Comparison of ENCODE assay signal across 2 cellular contexts in the genomic region with DNA sequence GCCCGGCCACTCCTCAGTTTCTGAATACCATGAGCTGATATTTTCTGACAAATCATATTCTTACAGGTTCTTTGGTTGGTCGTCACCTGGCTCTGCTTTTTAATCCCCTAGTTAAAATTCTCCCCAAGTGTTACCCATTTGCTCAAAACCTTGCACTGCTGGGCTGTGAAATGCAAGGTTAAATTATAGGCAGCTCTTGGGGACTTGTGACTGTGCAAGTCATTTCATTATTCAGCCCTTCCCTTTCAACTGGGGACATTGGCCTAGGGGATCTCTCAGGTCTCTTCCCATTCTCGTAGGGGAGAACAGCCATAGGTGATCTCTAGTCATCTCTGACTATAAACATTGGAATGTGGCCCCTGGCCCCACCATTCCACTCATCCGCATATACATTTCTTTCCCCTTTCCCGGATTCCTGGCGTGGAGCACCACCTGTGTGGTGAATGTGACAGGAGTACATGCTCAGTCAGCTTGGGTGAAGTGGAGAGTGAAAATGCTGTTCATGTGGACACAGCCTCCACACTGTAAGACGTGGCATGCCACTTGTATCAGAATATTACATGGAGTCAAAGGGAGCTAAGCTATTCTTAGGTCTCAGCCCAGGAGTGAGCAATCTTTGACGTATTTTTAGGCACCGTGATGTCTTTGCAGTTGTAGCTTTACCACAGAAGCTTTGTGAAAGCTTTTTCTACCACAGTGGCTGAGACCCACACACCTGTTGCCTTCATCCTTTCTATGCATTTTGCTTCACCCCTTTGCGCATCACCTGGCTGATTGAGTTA.
TF ChIP-seq lines count a peak whose summit lies in the region.

No MANE protein-coding gene starts in this region.

TF ChIP-seq in GM23338, 12 proteins besides CTCF, POLR2A, EP300 and RAD21:
- TF ChIP-seq, protein P1, sequence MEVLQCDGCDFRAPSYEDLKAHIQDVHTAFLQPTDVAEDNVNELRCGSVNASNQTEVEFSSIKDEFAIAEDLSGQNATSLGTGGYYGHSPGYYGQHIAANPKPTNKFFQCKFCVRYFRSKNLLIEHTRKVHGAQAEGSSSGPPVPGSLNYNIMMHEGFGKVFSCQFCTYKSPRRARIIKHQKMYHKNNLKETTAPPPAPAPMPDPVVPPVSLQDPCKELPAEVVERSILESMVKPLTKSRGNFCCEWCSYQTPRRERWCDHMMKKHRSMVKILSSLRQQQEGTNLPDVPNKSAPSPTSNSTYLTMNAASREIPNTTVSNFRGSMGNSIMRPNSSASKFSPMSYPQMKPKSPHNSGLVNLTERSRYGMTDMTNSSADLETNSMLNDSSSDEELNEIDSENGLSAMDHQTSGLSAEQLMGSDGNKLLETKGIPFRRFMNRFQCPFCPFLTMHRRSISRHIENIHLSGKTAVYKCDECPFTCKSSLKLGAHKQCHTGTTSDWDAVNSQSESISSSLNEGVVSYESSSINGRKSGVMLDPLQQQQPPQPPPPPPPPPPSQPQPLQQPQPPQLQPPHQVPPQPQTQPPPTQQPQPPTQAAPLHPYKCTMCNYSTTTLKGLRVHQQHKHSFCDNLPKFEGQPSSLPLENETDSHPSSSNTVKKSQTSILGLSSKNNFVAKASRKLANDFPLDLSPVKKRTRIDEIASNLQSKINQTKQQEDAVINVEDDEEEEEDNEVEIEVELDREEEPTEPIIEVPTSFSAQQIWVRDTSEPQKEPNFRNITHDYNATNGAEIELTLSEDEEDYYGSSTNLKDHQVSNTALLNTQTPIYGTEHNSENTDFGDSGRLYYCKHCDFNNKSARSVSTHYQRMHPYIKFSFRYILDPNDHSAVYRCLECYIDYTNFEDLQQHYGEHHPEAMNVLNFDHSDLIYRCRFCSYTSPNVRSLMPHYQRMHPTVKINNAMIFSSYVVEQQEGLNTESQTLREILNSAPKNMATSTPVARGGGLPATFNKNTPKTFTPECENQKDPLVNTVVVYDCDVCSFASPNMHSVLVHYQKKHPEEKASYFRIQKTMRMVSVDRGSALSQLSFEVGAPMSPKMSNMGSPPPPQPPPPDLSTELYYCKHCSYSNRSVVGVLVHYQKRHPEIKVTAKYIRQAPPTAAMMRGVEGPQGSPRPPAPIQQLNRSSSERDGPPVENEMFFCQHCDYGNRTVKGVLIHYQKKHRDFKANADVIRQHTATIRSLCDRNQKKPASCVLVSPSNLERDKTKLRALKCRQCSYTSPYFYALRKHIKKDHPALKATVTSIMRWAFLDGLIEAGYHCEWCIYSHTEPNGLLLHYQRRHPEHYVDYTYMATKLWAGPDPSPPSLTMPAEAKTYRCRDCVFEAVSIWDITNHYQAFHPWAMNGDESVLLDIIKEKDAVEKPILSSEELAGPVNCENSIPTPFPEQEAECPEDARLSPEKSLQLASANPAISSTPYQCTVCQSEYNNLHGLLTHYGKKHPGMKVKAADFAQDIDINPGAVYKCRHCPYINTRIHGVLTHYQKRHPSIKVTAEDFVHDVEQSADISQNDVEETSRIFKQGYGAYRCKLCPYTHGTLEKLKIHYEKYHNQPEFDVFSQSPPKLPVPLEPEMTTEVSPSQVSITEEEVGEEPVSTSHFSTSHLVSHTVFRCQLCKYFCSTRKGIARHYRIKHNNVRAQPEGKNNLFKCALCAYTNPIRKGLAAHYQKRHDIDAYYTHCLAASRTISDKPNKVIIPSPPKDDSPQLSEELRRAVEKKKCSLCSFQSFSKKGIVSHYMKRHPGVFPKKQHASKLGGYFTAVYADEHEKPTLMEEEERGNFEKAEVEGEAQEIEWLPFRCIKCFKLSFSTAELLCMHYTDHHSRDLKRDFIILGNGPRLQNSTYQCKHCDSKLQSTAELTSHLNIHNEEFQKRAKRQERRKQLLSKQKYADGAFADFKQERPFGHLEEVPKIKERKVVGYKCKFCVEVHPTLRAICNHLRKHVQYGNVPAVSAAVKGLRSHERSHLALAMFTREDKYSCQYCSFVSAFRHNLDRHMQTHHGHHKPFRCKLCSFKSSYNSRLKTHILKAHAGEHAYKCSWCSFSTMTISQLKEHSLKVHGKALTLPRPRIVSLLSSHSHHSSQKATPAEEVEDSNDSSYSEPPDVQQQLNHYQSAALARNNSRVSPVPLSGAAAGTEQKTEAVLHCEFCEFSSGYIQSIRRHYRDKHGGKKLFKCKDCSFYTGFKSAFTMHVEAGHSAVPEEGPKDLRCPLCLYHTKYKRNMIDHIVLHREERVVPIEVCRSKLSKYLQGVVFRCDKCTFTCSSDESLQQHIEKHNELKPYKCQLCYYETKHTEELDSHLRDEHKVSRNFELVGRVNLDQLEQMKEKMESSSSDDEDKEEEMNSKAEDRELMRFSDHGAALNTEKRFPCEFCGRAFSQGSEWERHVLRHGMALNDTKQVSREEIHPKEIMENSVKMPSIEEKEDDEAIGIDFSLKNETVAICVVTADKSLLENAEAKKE (CRISPR knock-in tag; IDR thresholded peaks at IDR 0.05): no peak
- no peak for TF ChIP-seq JUNB (IDR thresholded peaks at IDR 0.05; ENCODE audit: unreplicated experiment)
- TF ChIP-seq STAT1 (IDR thresholded peaks at IDR 0.05; ENCODE audit: unreplicated experiment): no peak
- TF ChIP-seq POLR2AphosphoS5 (IDR thresholded peaks at IDR 0.05; ENCODE audit: low read depth): no peak
- TF ChIP-seq NANOG (IDR thresholded peaks at IDR 0.05; ENCODE audit: borderline replicate concordance): no peak
- TF ChIP-seq EZH2phosphoT487 (IDR thresholded peaks at IDR 0.05; ENCODE audit: unreplicated experiment): no peak

TF ChIP-seq in WTC11, 78 proteins besides CTCF, POLR2A, EP300 and RAD21:
- TF ChIP-seq NR1H2 (CRISPR knock-in tag; IDR thresholded peaks at IDR 0.05) (no peak), ETV6 (CRISPR knock-in tag; IDR thresholded peaks at IDR 0.05) (no peak), MAX (CRISPR knock-in tag; IDR thresholded peaks at IDR 0.05) (no peak), TEAD1 (CRISPR knock-in tag; IDR thresholded peaks at IDR 0.05) (no peak), NFE2L1 (CRISPR knock-in tag; IDR thresholded peaks at IDR 0.05) (no peak), JAZF1 (CRISPR knock-in tag; IDR thresholded peaks at IDR 0.05) (no peak), MYBL2 (CRISPR knock-in tag; IDR thresholded peaks at IDR 0.05) (no peak), ZNF532 (CRISPR knock-in tag; IDR thresholded peaks at IDR 0.05; ENCODE audit: borderline replicate concordance) (no peak), JUN (CRISPR knock-in tag; IDR thresholded peaks at IDR 0.05) (no peak), AFF4 (CRISPR knock-in tag; IDR thresholded peaks at IDR 0.05; ENCODE audit: borderline replicate concordance) (no peak), ESRRA (CRISPR knock-in tag; IDR thresholded peaks at IDR 0.05; ENCODE audit: borderline replicate concordance) (no peak)
- TF ChIP-seq, protein P2, sequence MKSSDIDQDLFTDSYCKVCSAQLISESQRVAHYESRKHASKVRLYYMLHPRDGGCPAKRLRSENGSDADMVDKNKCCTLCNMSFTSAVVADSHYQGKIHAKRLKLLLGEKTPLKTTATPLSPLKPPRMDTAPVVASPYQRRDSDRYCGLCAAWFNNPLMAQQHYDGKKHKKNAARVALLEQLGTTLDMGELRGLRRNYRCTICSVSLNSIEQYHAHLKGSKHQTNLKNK (CRISPR knock-in tag; IDR thresholded peaks at IDR 0.05): no peak
- TF ChIP-seq, protein P3, sequence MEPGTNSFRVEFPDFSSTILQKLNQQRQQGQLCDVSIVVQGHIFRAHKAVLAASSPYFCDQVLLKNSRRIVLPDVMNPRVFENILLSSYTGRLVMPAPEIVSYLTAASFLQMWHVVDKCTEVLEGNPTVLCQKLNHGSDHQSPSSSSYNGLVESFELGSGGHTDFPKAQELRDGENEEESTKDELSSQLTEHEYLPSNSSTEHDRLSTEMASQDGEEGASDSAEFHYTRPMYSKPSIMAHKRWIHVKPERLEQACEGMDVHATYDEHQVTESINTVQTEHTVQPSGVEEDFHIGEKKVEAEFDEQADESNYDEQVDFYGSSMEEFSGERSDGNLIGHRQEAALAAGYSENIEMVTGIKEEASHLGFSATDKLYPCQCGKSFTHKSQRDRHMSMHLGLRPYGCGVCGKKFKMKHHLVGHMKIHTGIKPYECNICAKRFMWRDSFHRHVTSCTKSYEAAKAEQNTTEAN (CRISPR knock-in tag; IDR thresholded peaks at IDR 0.05): no peak
- TF ChIP-seq, protein P4, sequence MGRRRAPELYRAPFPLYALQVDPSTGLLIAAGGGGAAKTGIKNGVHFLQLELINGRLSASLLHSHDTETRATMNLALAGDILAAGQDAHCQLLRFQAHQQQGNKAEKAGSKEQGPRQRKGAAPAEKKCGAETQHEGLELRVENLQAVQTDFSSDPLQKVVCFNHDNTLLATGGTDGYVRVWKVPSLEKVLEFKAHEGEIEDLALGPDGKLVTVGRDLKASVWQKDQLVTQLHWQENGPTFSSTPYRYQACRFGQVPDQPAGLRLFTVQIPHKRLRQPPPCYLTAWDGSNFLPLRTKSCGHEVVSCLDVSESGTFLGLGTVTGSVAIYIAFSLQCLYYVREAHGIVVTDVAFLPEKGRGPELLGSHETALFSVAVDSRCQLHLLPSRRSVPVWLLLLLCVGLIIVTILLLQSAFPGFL (CRISPR knock-in tag; IDR thresholded peaks at IDR 0.05; ENCODE audit: borderline replicate concordance): no peak
- TF ChIP-seq, protein P5, sequence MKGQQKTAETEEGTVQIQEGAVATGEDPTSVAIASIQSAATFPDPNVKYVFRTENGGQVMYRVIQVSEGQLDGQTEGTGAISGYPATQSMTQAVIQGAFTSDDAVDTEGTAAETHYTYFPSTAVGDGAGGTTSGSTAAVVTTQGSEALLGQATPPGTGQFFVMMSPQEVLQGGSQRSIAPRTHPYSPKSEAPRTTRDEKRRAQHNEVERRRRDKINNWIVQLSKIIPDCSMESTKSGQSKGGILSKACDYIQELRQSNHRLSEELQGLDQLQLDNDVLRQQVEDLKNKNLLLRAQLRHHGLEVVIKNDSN (CRISPR knock-in tag; IDR thresholded peaks at IDR 0.05): no peak
- TF ChIP-seq, protein P6, sequence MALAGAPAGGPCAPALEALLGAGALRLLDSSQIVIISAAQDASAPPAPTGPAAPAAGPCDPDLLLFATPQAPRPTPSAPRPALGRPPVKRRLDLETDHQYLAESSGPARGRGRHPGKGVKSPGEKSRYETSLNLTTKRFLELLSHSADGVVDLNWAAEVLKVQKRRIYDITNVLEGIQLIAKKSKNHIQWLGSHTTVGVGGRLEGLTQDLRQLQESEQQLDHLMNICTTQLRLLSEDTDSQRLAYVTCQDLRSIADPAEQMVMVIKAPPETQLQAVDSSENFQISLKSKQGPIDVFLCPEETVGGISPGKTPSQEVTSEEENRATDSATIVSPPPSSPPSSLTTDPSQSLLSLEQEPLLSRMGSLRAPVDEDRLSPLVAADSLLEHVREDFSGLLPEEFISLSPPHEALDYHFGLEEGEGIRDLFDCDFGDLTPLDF (CRISPR knock-in tag; IDR thresholded peaks at IDR 0.05): no peak
TF ChIP-seq in WTC11: peak in this region for 0.
